ENCODE assay signal across 21 cellular contexts in genomic region chr19:29571181-29571580, GRCh38. TPM values are rescaled to one million over a fixed set of nuclear protein-coding genes. Genes with fewer than 3 reads are reported as not detected.
DNase-seq lines count a peak whose midpoint lies in the region; ATAC-seq and TF ChIP-seq lines count a peak whose summit lies in the region.
"Had no signal": no experiment of that assay in that cellular context is flagged by ENCODE, and none has a peak within 500 bp of the region (broad histone marks: within the 10 kb centered on the region; RNA-seq: fewer than 3 reads in every experiment).

No MANE protein-coding gene starts in this region.

- H3K9me3 Mint-ChIP-seq in activated CD8-positive, alpha-beta memory T cell treated with anti-CD3 and anti-CD28 coated beads, Interleukin-2, amount 10 ng/mL, durations not matched to agents 7 days and 5 days (ENCODE audit: low read depth), result no peaks in the 10 kb centered on the region
- H3K9me3 Mint-ChIP-seq: CD4-positive, alpha-beta T cell; CD8-positive, alpha-beta T cell had no signal

- no peak for TF ChIP-seq POLR2A in vagina (IDR thresholded peaks at IDR 0.05)
- no peak for TF ChIP-seq POLR2A in body of pancreas (IDR thresholded peaks at IDR 0.05)

- H3K36me3 Mint-ChIP-seq in activated CD8-positive, alpha-beta memory T cell treated with anti-CD3 and anti-CD28 coated beads, Interleukin-2, amount 10 ng/mL, durations not matched to agents 7 days and 5 days, result no peaks in the 10 kb centered on the region
- H3K36me3 Mint-ChIP-seq: CD8-positive, alpha-beta T cell had no signal

- H3K9me3 ChIP-seq in right atrium auricular region, result no peaks in the 10 kb centered on the region
- H3K9me3 ChIP-seq in vagina, result no peaks in the 10 kb centered on the region
- no peaks in the 10 kb centered on the region for H3K9me3 ChIP-seq in body of pancreas
- H3K9me3 ChIP-seq: A549; BLaER1 treated with 17β-estradiol and CSF1 and Interleukin-3, amounts not matched to agents 10 nM and 100 nM; Caco-2 had no signal

- H3K27ac ChIP-seq in right atrium auricular region (no peak overlapping the region), vagina (no peak overlapping the region), body of pancreas (no peak overlapping the region)
- H3K27ac ChIP-seq: 22Rv1; A549; BLaER1 treated with 17β-estradiol and CSF1 and Interleukin-3, amounts not matched to agents 10 nM and 100 nM; C4-2B had no signal

- intact Hi-C loops in cardiac septum (cut with DNase I) (no loop called here), vagina (cut with DNase I) (no loop called here), body of pancreas (cut with DNase I) (no loop called here)

- H3K27ac Mint-ChIP-seq in activated CD8-positive, alpha-beta memory T cell treated with anti-CD3 and anti-CD28 coated beads, Interleukin-2, amount 10 ng/mL, durations not matched to agents 7 days and 5 days, result no peak overlapping the region
- H3K27ac Mint-ChIP-seq: B cell; CD4-positive, alpha-beta T cell; CD8-positive, alpha-beta T cell had no signal

- H3K4me3 ChIP-seq in right atrium auricular region (no peak overlapping the region), vagina (no peak overlapping the region), body of pancreas (no peak overlapping the region)
- H3K4me3 ChIP-seq: A549; BLaER1 treated with 17β-estradiol and CSF1 and Interleukin-3, amounts not matched to agents 10 nM and 100 nM had no signal

- H3K4me1 ChIP-seq in right atrium auricular region (no peaks in the 10 kb centered on the region), vagina (no peaks in the 10 kb centered on the region), body of pancreas (no peaks in the 10 kb centered on the region)
- H3K4me1 ChIP-seq: A549, Caco-2 had no signal

- H3K27me3 ChIP-seq in right atrium auricular region, result no peaks in the 10 kb centered on the region
- no peaks in the 10 kb centered on the region for H3K27me3 ChIP-seq in vagina
- no peaks in the 10 kb centered on the region for H3K27me3 ChIP-seq in body of pancreas

- H3K27me3 Mint-ChIP-seq in activated CD8-positive, alpha-beta memory T cell treated with anti-CD3 and anti-CD28 coated beads, Interleukin-2, amount 10 ng/mL, durations not matched to agents 7 days and 5 days, result peaks cover 43% of the 10 kb centered on the region

- H3K36me3 ChIP-seq in right atrium auricular region, result no peaks in the 10 kb centered on the region
- H3K36me3 ChIP-seq in vagina, result no peaks in the 10 kb centered on the region
- no peaks in the 10 kb centered on the region for H3K36me3 ChIP-seq in body of pancreas (replicated peaks in 1 of 2; ENCODE audit: insufficient read depth in 1 of 2, low read depth in 2 of 2)
- H3K36me3 ChIP-seq: BLaER1 treated with 17β-estradiol and CSF1 and Interleukin-3, amounts not matched to agents 10 nM and 100 nM had no signal

- TF ChIP-seq CTCF in right atrium auricular region (IDR thresholded peaks at IDR 0.05), result no peak
- TF ChIP-seq CTCF in vagina (IDR thresholded peaks at IDR 0.05), result no peak
- no peak for TF ChIP-seq CTCF in body of pancreas (IDR thresholded peaks at IDR 0.05)

- DNase-seq in activated CD8-positive, alpha-beta memory T cell treated with anti-CD3 and anti-CD28 coated beads for 24 hours, result peak; percentile 30
- no peak for DNase-seq in activated CD8-positive, alpha-beta memory T cell treated with anti-CD3 and anti-CD28 coated beads, Interleukin-2, amount 10 ng/mL, durations not matched to agents 7 days and 5 days
- DNase-seq in right atrium auricular region (ENCODE audit: low spot score) (peak; percentile 52), cardiac septum (ENCODE audit: low spot score) (no peak), mesenteric fat pad (ENCODE audit: low spot score) (peak; percentile 26), vagina (ENCODE audit: extremely low spot score in 2 of 2) (peak; percentile 20 to 61), body of pancreas (no peak)
- DNase-seq: AML-193; Caco-2; Calu3; CD4-positive, alpha-beta T cell; CD8-positive, alpha-beta T cell; DMS79 treated with DMSO at 0.1 percent for 48 hours; GF-D8 had no signal

- no peak for ATAC-seq in activated CD8-positive, alpha-beta memory T cell treated with anti-CD3 and anti-CD28 coated beads, Interleukin-2, amount 10 ng/mL, durations not matched to agents 7 days and 5 days
- ATAC-seq in body of pancreas, result no peak
- no peak for ATAC-seq in HG03460 (IDR thresholded peaks at IDR 0.05; ENCODE audit: unreplicated experiment)
- ATAC-seq: A549; CD8-positive, alpha-beta T cell had no signal

- WGBS in body of pancreas, 2 donors, result 54 to 65% methylated on average over 6 of the region's 6 CpGs

- H3K4me1 Mint-ChIP-seq in activated CD8-positive, alpha-beta memory T cell treated with anti-CD3 and anti-CD28 coated beads, Interleukin-2, amount 10 ng/mL, durations not matched to agents 7 days and 5 days, result peaks cover 3% of the 10 kb centered on the region

- no peak overlapping the region for H3K4me3 Mint-ChIP-seq in activated CD8-positive, alpha-beta memory T cell treated with anti-CD3 and anti-CD28 coated beads, Interleukin-2, amount 10 ng/mL, durations not matched to agents 7 days and 5 days
- H3K4me3 Mint-ChIP-seq: B cell; CD4-positive, alpha-beta T cell; CD8-positive, alpha-beta T cell had no signal

- CTCF ChIA-PET in activated CD8-positive, alpha-beta memory T cell treated with anti-CD3 and anti-CD28 coated beads, Interleukin-2, amount 10 ng/mL, durations not matched to agents 7 days and 5 days (lab: Charles Lee), result interaction anchor here (1.5 kb wide), 1 partner anchor 13 kb away, joined by 3 read pairs; no protein-coding TSS in a partner anchor

RNA-seq across cellular contexts. Expression of gene POP4, which starts 34.9 kb away (rescaled TPM):
- total RNA-seq in activated CD8-positive, alpha-beta memory T cell treated with anti-CD3 and anti-CD28 coated beads, Interleukin-2, amount 10 ng/mL, durations not matched to agents 7 days and 5 days, result 100 to 1,000 TPM in 1 of 2 experiments, 10 to 100 TPM in 1; 96.6 to 106 TPM
- total RNA-seq in right atrium auricular region, result 10 to 100 TPM; 36.3 to 40.8 TPM
- total RNA-seq in cardiac septum, result 47.8 TPM
- total RNA-seq in mesenteric fat pad, result 57.4 TPM
- total RNA-seq in vagina, result 31.4 TPM
- 10 to 100 TPM; 12.2 to 51.6 TPM for total RNA-seq in body of pancreas

RNA-seq across cellular contexts. Expression of gene VSTM2B, which starts 45.4 kb away (rescaled TPM):
- not detected for total RNA-seq in activated CD8-positive, alpha-beta memory T cell treated with anti-CD3 and anti-CD28 coated beads, Interleukin-2, amount 10 ng/mL, durations not matched to agents 7 days and 5 days
- total RNA-seq in right atrium auricular region (not detected), cardiac septum (not detected), mesenteric fat pad (not detected), vagina (0.98 TPM), body of pancreas (not detected)
- total RNA-seq: A172; B cell; Caco-2; Calu3; CD4-positive, alpha-beta T cell; CD8-positive, alpha-beta T cell had no signal

Comparison
In these comparisons a context has a peak if more than half of its experiments do, and no peak if none do; other contexts are left out.
1. DNase-seq: peak in activated CD8-positive, alpha-beta memory T cell treated with anti-CD3 and anti-CD28 coated beads for 24 hours (single experiment), right atrium auricular region (single experiment), mesenteric fat pad (single experiment) and vagina (2 of 2); none in activated CD8-positive, alpha-beta memory T cell treated with anti-CD3 and anti-CD28 coated beads, Interleukin-2, amount 10 ng/mL, durations not matched to agents 7 days and 5 days (single experiment), cardiac septum (single experiment) and body of pancreas (0 of 4).